Comparison of ENCODE assay signal across 15 cellular contexts in the genomic region with DNA sequence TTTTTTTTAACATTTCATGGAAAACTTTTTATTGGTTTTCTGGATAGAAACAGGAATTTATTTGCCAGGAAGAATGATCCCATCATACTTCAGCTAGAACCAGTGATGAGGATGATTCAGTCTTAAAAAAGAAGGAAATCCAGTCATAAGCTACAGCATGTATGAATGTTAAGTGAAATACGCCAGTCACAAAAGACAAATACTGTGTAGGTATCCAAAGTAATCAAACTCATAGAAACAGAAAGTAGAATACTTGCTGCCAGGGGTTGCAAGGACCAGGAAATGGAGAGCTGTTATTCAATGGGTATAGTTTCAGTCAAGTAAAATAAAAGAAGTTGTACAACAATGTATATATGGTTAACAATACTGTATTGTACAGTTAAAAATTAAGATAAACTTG. TPM values are rescaled to one million over a fixed set of nuclear protein-coding genes. Genes with fewer than 3 reads are reported as not detected.
A peak's percentile ranks its signal among the peaks of the same experiment; 100 is the strongest.
DNase-seq lines count a peak whose midpoint lies in the region; ATAC-seq and TF ChIP-seq lines count a peak whose summit lies in the region.
"Had no signal": no experiment of that assay in that cellular context is flagged by ENCODE, and none has a peak within 500 bp of the region (broad histone marks: within the 10 kb centered on the region; RNA-seq: fewer than 3 reads in every experiment).

No MANE protein-coding gene starts in this region.

- intact Hi-C loops in CD8-positive, alpha-beta T cell (cut with DNase I, micrococcal nuclease) = no loop called here

- no peaks in the 10 kb centered on the region for H3K27me3 ChIP-seq in CD8-positive, alpha-beta T cell (ENCODE audit: insufficient read depth, low read length)
- H3K27me3 ChIP-seq in MM.1S (replicated peaks; ENCODE audit: insufficient read depth, low read length) (no peaks in the 10 kb centered on the region), foreskin keratinocyte (no peaks in the 10 kb centered on the region)

- H3K4me3 ChIP-seq in CD8-positive, alpha-beta T cell (ENCODE audit: low read depth, low read length) = no peak overlapping the region
- no peak overlapping the region for H3K4me3 ChIP-seq in MM.1S (ENCODE audit: low read length)
- H3K4me3 ChIP-seq: prostate gland had no signal

- no peaks in the 10 kb centered on the region for H3K9me3 ChIP-seq in CD8-positive, alpha-beta T cell (ENCODE audit: low read length)
- H3K9me3 ChIP-seq in MM.1S (replicated peaks; ENCODE audit: insufficient read depth, low read length) = no peaks in the 10 kb centered on the region
- H3K9me3 ChIP-seq: prostate gland had no signal

- H3K4me2 ChIP-seq in MM.1S (ENCODE audit: low read depth, low read length) = peak overlapping the region; percentile 40; the same call in 1 of the 2 replicates

- peaks cover 8% of the 10 kb centered on the region for H3K4me1 ChIP-seq in CD8-positive, alpha-beta T cell (ENCODE audit: insufficient read depth, low read length)
- H3K4me1 ChIP-seq in MM.1S (ENCODE audit: low read length) = peaks cover 37% of the 10 kb centered on the region
- peaks cover 10% of the 10 kb centered on the region for H3K4me1 ChIP-seq in foreskin keratinocyte

- no peaks in the 10 kb centered on the region for H3K27me3 Mint-ChIP-seq in CD8-positive, alpha-beta T cell (ENCODE audit: low read depth)
- H3K27me3 Mint-ChIP-seq in activated T-cell treated with anti-CD3 and anti-CD28 coated beads, Interleukin-2, amount 50 U/mL, for 24 hours = no peaks in the 10 kb centered on the region
- H3K27me3 Mint-ChIP-seq: stimulated activated memory B cell treated with anti-CD40 and anti-IgM and Interleukin-4, amounts not matched to agents 10 μg/mL and 1 μg/mL and 100 μg/mL, for 72 hours had no signal

- no peak overlapping the region for H2AFZ ChIP-seq in MM.1S (ENCODE audit: low read length)

- H3F3A ChIP-seq in MM.1S (ENCODE audit: insufficient read depth, low read length) = peaks cover 31% of the 10 kb centered on the region

- POLR2A ChIA-PET in CD8-positive, alpha-beta T cell (lab: Charles Lee) = interaction anchor here (0.6 to 0.7 kb wide), 2 partner anchors 38 to 146 kb away, joined by 3 to 6 read pairs; no protein-coding TSS in a partner anchor

- no peaks in the 10 kb centered on the region for H4K20me1 ChIP-seq in MM.1S (ENCODE audit: insufficient read depth, low read length)

- no peaks in the 10 kb centered on the region for H3K9me2 ChIP-seq in MM.1S (replicated peaks; ENCODE audit: insufficient read depth, low read length)

- H3K27ac ChIP-seq in CD8-positive, alpha-beta T cell (ENCODE audit: low read depth, low read length) = no peak overlapping the region
- H3K27ac ChIP-seq in MM.1S (ENCODE audit: low read length) (peak overlapping the region; percentile 7; the same call in 1 of the 2 replicates), foreskin keratinocyte (peak overlapping the region; percentile 8)
- H3K27ac ChIP-seq: prostate gland had no signal

- CTCF ChIA-PET in CD8-positive, alpha-beta T cell (lab: Charles Lee) = interaction anchor here (0.6 to 0.8 kb wide), 2 partner anchors 10 to 158 kb away, joined by 3 read pairs; no protein-coding TSS in a partner anchor

- TF ChIP-seq CTCF in CD8-positive, alpha-beta T cell (IDR thresholded peaks at IDR 0.05) = no peak
- no peak for TF ChIP-seq CTCF in MM.1S (IDR thresholded peaks at IDR 0.05; ENCODE audit: low read length)
- TF ChIP-seq CTCF in foreskin keratinocyte (conservative IDR thresholded peaks at IDR 0.05) = no peak

- peaks cover 40% of the 10 kb centered on the region for H3K36me3 Mint-ChIP-seq in CD8-positive, alpha-beta T cell
- H3K36me3 Mint-ChIP-seq in activated T-cell treated with anti-CD3 and anti-CD28 coated beads, Interleukin-2, amount 50 U/mL, for 24 hours (ENCODE audit: low read depth) = peaks cover 45% of the 10 kb centered on the region

- peaks cover 79% of the 10 kb centered on the region for H3K79me2 ChIP-seq in MM.1S (ENCODE audit: low read length)

- no peaks in the 10 kb centered on the region for H3K9me3 Mint-ChIP-seq in CD8-positive, alpha-beta T cell
- H3K9me3 Mint-ChIP-seq in activated T-cell treated with anti-CD3 and anti-CD28 coated beads, Interleukin-2, amount 50 U/mL, for 24 hours = no peaks in the 10 kb centered on the region
- H3K9me3 Mint-ChIP-seq: mesothelial cell of epicardium; stimulated activated memory B cell treated with anti-CD40 and anti-IgM and Interleukin-4, amounts not matched to agents 10 μg/mL and 1 μg/mL and 100 μg/mL, for 72 hours had no signal

- H3K4me3 Mint-ChIP-seq in CD8-positive, alpha-beta T cell = no peak overlapping the region
- H3K4me3 Mint-ChIP-seq in activated T-cell treated with anti-CD3 and anti-CD28 coated beads, Interleukin-2, amount 50 U/mL, for 24 hours = no peak overlapping the region
- H3K4me3 Mint-ChIP-seq: mesothelial cell of epicardium; stimulated activated memory B cell treated with anti-CD40 and anti-IgM and Interleukin-4, amounts not matched to agents 10 μg/mL and 1 μg/mL and 100 μg/mL, for 72 hours had no signal

- H3K4me1 Mint-ChIP-seq in CD8-positive, alpha-beta T cell (ENCODE audit: low read depth) = peaks cover 49% of the 10 kb centered on the region
- H3K4me1 Mint-ChIP-seq in activated T-cell treated with anti-CD3 and anti-CD28 coated beads, Interleukin-2, amount 50 U/mL, for 24 hours (ENCODE audit: low read depth) = peaks cover 42% of the 10 kb centered on the region
- H3K4me1 Mint-ChIP-seq: mesothelial cell of epicardium had no signal

- DNase-seq in CD8-positive, alpha-beta T cell = no peak
- DNase-seq in MM.1S = peak; percentile 53
- no peak for DNase-seq in foreskin keratinocyte
- DNase-seq in NCI-H82 treated with DMSO at 0.1 percent for 48 hours (lab: John Stamatoyannopoulos, UW; ENCODE audit: unreplicated experiment) = no peak
- no peak for DNase-seq in activated T-cell treated with anti-CD3 and anti-CD28 coated beads, Interleukin-2, amount 50 U/mL, for 24 hours
- no peak for DNase-seq in activated T-cell treated with anti-CD3 and anti-CD28 coated beads, Interleukin-2, amount 50 U/mL, for 48 hours
- DNase-seq in COLO668 (lab: John Stamatoyannopoulos, UW; ENCODE audit: unreplicated experiment) = no peak
- DNase-seq: erythroblast; NCI-H146; stimulated activated CD4-positive, alpha-beta T cell treated with anti-CD3 and anti-CD28 coated beads, Interleukin-2, amount 100 ng/mL, for 24 hours had no signal

- peaks cover 7% of the 10 kb centered on the region for H3K36me3 ChIP-seq in CD8-positive, alpha-beta T cell (ENCODE audit: insufficient read depth, low read length)
- 0 out of 2 replicates have a peak, but pooled peaks cover 2% of the 10 kb centered on the region for H3K36me3 ChIP-seq in MM.1S (replicated peaks; ENCODE audit: insufficient read depth, low read length)

- ATAC-seq in CD8-positive, alpha-beta T cell = no peak
- peak; percentile 51 for ATAC-seq in GM18907 (IDR thresholded peaks at IDR 0.05; ENCODE audit: unreplicated experiment)
- peak; percentile 60 for ATAC-seq in foreskin keratinocyte
- ATAC-seq: HepG2; stimulated activated memory B cell treated with anti-CD40 and anti-IgM and Interleukin-4, amounts not matched to agents 10 μg/mL and 1 μg/mL and 100 μg/mL, for 72 hours had no signal

- peak overlapping the region; percentile 4 for H3K27ac Mint-ChIP-seq in CD8-positive, alpha-beta T cell
- H3K27ac Mint-ChIP-seq in activated T-cell treated with anti-CD3 and anti-CD28 coated beads, Interleukin-2, amount 50 U/mL, for 24 hours = no peak overlapping the region
- H3K27ac Mint-ChIP-seq: mesothelial cell of epicardium; stimulated activated memory B cell treated with anti-CD40 and anti-IgM and Interleukin-4, amounts not matched to agents 10 μg/mL and 1 μg/mL and 100 μg/mL, for 72 hours had no signal

- H3K9ac ChIP-seq in MM.1S (ENCODE audit: low read length) = no peak overlapping the region

RNA-seq across cellular contexts. Expression of a gene that starts 21.3 kb away (rescaled TPM):
- 100 to 1,000 TPM in 1 of 2 experiments, 10 to 100 TPM in 1; 98.8 to 107 TPM for total RNA-seq in CD8-positive, alpha-beta T cell
- total RNA-seq in foreskin keratinocyte = 74.4 and 76.2 TPM in 2 replicates
- polyA plus RNA-seq in foreskin keratinocyte = 47.3 and 51.8 TPM in 2 replicates
